In the genomic region with DNA sequence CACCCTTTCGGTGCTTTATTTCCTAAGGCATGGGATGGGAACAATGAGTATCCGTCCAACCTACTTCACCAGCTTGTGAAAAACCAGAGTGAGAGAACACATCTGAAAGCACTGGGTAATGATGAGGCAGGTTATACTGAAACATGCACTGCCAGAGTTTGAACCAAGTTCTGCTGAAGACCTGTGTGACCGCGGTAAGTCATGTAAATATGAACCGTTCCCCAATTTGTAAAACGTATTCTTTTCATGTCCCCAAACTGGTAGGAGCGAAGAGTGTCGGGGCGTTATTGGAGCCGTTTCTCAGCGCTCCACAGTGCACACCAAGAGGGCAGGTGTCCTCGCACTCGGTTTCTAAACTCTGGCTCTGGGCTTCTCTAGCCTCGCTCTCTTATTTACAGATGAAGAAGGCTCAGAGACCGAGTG, we compare ENCODE assay signal across 8 cellular contexts.
A peak's percentile ranks its signal among the peaks of the same experiment; 100 is the strongest.
DNase-seq lines count a peak whose midpoint lies in the region; ATAC-seq and TF ChIP-seq lines count a peak whose summit lies in the region.

No MANE protein-coding gene starts in this region.

- in situ Hi-C loops in astrocyte of the cerebellum (cut with HindIII; ENCODE audit: low sequenced_read_pairs), result no loop called here

- peak; percentile 35 for DNase-seq in NCI-H510A (lab: John Stamatoyannopoulos, UW)
- no peak for DNase-seq in NCI-H510A treated with DMSO at 0.1 percent for 48 hours (lab: John Stamatoyannopoulos, UW)
- DNase-seq in astrocyte of the cerebellum (ENCODE audit: low read depth), result no peak
- DNase-seq in tibial artery, result no peak
- no peak for DNase-seq in kidney glomerular epithelial cell (lab: John Stamatoyannopoulos, UW)
- DNase-seq in AML-193 (lab: John Stamatoyannopoulos, UW), result no peak

- no peak for ATAC-seq in HG02885 (IDR thresholded peaks at IDR 0.05; ENCODE audit: poor library complexity, unreplicated experiment)

- H3K36me3 ChIP-seq in tibial artery, result peaks cover 18 to 28% (median 26%) of the 10 kb centered on the region in 3 donors

- H3K4me3 ChIP-seq in astrocyte of the cerebellum (ENCODE audit: low read depth, low read length) (peak overlapping the region; percentile 39), tibial artery (peak overlapping the region; percentile 46 to 76)

- TF ChIP-seq CTCF in astrocyte of the cerebellum (IDR thresholded peaks at IDR 0.05; ENCODE audit: low read depth, low read length, missing control alignments) (no peak), tibial artery (IDR thresholded peaks at IDR 0.05) (no peak)

- peaks cover 0 to 8% (median 4%) of the 10 kb centered on the region in 4 donors for H3K4me1 ChIP-seq in tibial artery

- H3K27ac ChIP-seq in layer of hippocampus (ENCODE audit: low read depth, low read length), result peak overlapping the region; percentile 94
- H3K27ac ChIP-seq in tibial artery, result peak overlapping the region; percentile 51 to 83

- H3K9me3 ChIP-seq in tibial artery, result no peaks in the 10 kb centered on the region

- intact Hi-C loops in tibial artery (cut with DNase I; ENCODE audit: low total_unique reads), result loop anchor here (5.0 to 10.0 kb wide), 2 partner anchors 144 to 964 kb away; a partner anchor contains a TSS

- H3K27me3 ChIP-seq in layer of hippocampus (ENCODE audit: control insufficient read depth, insufficient read depth, low read length) (no peaks in the 10 kb centered on the region), tibial artery (no peaks in the 10 kb centered on the region)
